ENCODE assay signal across 1 cellular context in genomic region chr3:123981317-123981716, GRCh38.
TF ChIP-seq lines count a peak whose summit lies in the region.

No MANE protein-coding gene starts in this region.

TF ChIP-seq in HEK293, 187 proteins besides CTCF, POLR2A, EP300 and RAD21:
- peak; percentile 25; the same call in 1 of the 2 replicates for TF ChIP-seq KLF1 (tag by site-specific recombination; IDR thresholded peaks at IDR 0.05)
